In the genomic region with DNA sequence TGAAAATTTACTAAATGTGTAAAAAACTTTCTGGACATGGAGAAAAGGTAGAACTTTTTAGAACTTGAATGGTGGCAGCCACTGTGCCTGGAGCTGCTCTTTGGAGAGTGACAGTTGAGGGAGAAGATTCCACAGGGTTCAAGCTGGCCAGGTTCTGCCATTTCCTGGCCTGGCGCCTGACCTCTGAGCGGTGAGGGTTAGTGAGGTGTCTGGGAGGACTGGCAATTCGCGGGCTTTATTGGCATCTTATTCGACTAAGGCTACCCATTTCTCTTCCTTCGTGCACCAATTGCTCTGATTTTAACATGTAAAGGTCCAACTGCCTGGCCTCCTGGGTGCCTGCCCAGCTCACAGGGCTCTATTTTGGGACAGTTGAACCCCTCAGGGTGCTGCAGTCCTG, we compare ENCODE assay signal across 12 cellular contexts. TPM values are rescaled to one million over a fixed set of nuclear protein-coding genes. Genes with fewer than 3 reads are reported as not detected.
A peak's percentile ranks its signal among the peaks of the same experiment; 100 is the strongest.
DNase-seq lines count a peak whose midpoint lies in the region; ATAC-seq and TF ChIP-seq lines count a peak whose summit lies in the region.
"Had no signal": no experiment of that assay in that cellular context is flagged by ENCODE, and none has a peak within 500 bp of the region (broad histone marks: within the 10 kb centered on the region; RNA-seq: fewer than 3 reads in every experiment).

No MANE protein-coding gene starts in this region.

- H3K27me3 ChIP-seq in heart right ventricle (peaks cover 0 to 10% (median 0%) of the 10 kb centered on the region in 7 donors), endodermal cell (ENCODE audit: control insufficient read depth, insufficient read depth, low read length, poor library complexity, severe bottlenecking) (peaks cover 14% of the 10 kb centered on the region), muscle layer of duodenum (ENCODE audit: low read depth, low read length) (no peaks in the 10 kb centered on the region), vagina (no peaks in the 10 kb centered on the region)

- peak overlapping the region; percentile 93 for H3K4me3 Mint-ChIP-seq in endodermal cell
- H3K4me3 Mint-ChIP-seq in stimulated activated memory B cell treated with anti-CD40 and anti-IgM and Interleukin-4, amounts not matched to agents 10 μg/mL and 1 μg/mL and 100 μg/mL, for 72 hours: no peak overlapping the region
- H3K4me3 Mint-ChIP-seq: activated naive CD8-positive, alpha-beta T cell treated with anti-CD3 and anti-CD28 coated beads, Interleukin-2, amount 50 U/mL, for 24 hours had no signal

- intact Hi-C loops in heart right ventricle (cut with DNase I): no loop called here
- intact Hi-C loops in left ventricle myocardium superior (cut with micrococcal nuclease): no loop called here
- intact Hi-C loops in vagina (cut with DNase I): loop anchor here (5.0 kb wide), 1 partner anchor 42 kb away; no protein-coding TSS in a partner anchor

- 51 to 61% methylated on average over 6 of the region's 6 CpGs for WGBS in heart right ventricle, 2 donors
- WGBS in endodermal cell (ENCODE audit: insufficient coverage in 1 of 2, insufficient read length in 1 of 2), 2 experiments: 84 to 90% methylated on average over 6 of the region's 6 CpGs

- peaks cover 69% of the 10 kb centered on the region for H3K4me1 Mint-ChIP-seq in endodermal cell
- peaks cover 20% of the 10 kb centered on the region for H3K4me1 Mint-ChIP-seq in stimulated activated memory B cell treated with anti-CD40 and anti-IgM and Interleukin-4, amounts not matched to agents 10 μg/mL and 1 μg/mL and 100 μg/mL, for 72 hours

- H3K9ac ChIP-seq in endodermal cell (ENCODE audit: extremely low read depth, low read length, poor library complexity, severe bottlenecking): peak overlapping the region; percentile 3

- no peak for TF ChIP-seq CTCF in heart right ventricle (IDR thresholded peaks at IDR 0.05)
- TF ChIP-seq CTCF in endodermal cell (conservative IDR thresholded peaks at IDR 0.05): no peak
- no peak for TF ChIP-seq CTCF in vagina (IDR thresholded peaks at IDR 0.05)

- peak overlapping the region; percentile 66 for H3K27ac Mint-ChIP-seq in endodermal cell
- no peak overlapping the region for H3K27ac Mint-ChIP-seq in stimulated activated memory B cell treated with anti-CD40 and anti-IgM and Interleukin-4, amounts not matched to agents 10 μg/mL and 1 μg/mL and 100 μg/mL, for 72 hours
- H3K27ac Mint-ChIP-seq: activated naive CD8-positive, alpha-beta T cell treated with anti-CD3 and anti-CD28 coated beads, Interleukin-2, amount 50 U/mL, for 24 hours had no signal

- no peaks in the 10 kb centered on the region for H3K9me3 Mint-ChIP-seq in endodermal cell
- no peaks in the 10 kb centered on the region for H3K9me3 Mint-ChIP-seq in stimulated activated memory B cell treated with anti-CD40 and anti-IgM and Interleukin-4, amounts not matched to agents 10 μg/mL and 1 μg/mL and 100 μg/mL, for 72 hours
- H3K9me3 Mint-ChIP-seq: activated naive CD8-positive, alpha-beta T cell treated with anti-CD3 and anti-CD28 coated beads, Interleukin-2, amount 50 U/mL, for 24 hours had no signal

- H3K36me3 ChIP-seq in heart right ventricle: peaks cover 0 to 46% (median 0%) of the 10 kb centered on the region in 9 donors
- peaks cover 48% of the 10 kb centered on the region for H3K36me3 ChIP-seq in endodermal cell (ENCODE audit: control insufficient read depth, insufficient read depth, low read length)
- peaks cover 0 to 7% of the 10 kb centered on the region in 2 donors for H3K36me3 ChIP-seq in muscle layer of duodenum (ENCODE audit: control insufficient read depth in 1 of 2, insufficient read depth in 2 of 2, low read length in 2 of 2)
- H3K36me3 ChIP-seq in vagina: no peaks in the 10 kb centered on the region
- H3K36me3 ChIP-seq: neutrophil had no signal

- H3K4me3 ChIP-seq in heart right ventricle (peak overlapping the region in 8 of 10 donors; percentile 41 to 75 (median 66)), endodermal cell (ENCODE audit: low read length) (peak overlapping the region; percentile 90), muscle layer of duodenum (ENCODE audit: low read depth in 1 of 2, low read length in 2 of 2) (peak overlapping the region; percentile 23 to 73), vagina (peak overlapping the region; percentile 44 to 55)

- H3K4me1 ChIP-seq in heart right ventricle: peaks cover 27 to 85% (median 74%) of the 10 kb centered on the region in 9 donors
- peaks cover 33% of the 10 kb centered on the region for H3K4me1 ChIP-seq in endodermal cell (ENCODE audit: control insufficient read depth, insufficient read depth, low read length)
- H3K4me1 ChIP-seq in muscle layer of duodenum (ENCODE audit: control insufficient read depth in 1 of 2, insufficient read depth in 2 of 2, low read length in 2 of 2): peaks cover 6 to 24% of the 10 kb centered on the region in 2 donors
- peaks cover 71% of the 10 kb centered on the region for H3K4me1 ChIP-seq in vagina

- H3K27ac ChIP-seq in heart right ventricle: peak overlapping the region in 4 of 10 donors; percentile 7 to 88 (median 49)
- H3K27ac ChIP-seq in endodermal cell (ENCODE audit: low read depth, low read length): no peak overlapping the region
- H3K27ac ChIP-seq in muscle layer of duodenum (ENCODE audit: low read length): no peak overlapping the region
- no peak overlapping the region for H3K27ac ChIP-seq in vagina
- H3K27ac ChIP-seq: neutrophil had no signal

- no peak for DNase-seq in heart right ventricle
- DNase-seq in left ventricle myocardium superior: no peak
- no peak for DNase-seq in endodermal cell
- DNase-seq in vagina (ENCODE audit: extremely low spot score in 2 of 2): no peak
- DNase-seq in GOT3 (lab: John Stamatoyannopoulos, UW): no peak
- DNase-seq: activated naive CD8-positive, alpha-beta T cell treated with anti-CD3 and anti-CD28 coated beads, Interleukin-2, amount 50 U/mL, for 24 hours; stimulated activated CD4-positive, alpha-beta T cell treated with anti-CD3 and anti-CD28 coated beads, Interleukin-1b, Interleukin-23, amount 100 ng/mL, for 48 hours; stimulated activated naive CD4-positive, alpha-beta T cell treated with Interleukin-2 at 50 U/mL for 16 hours had no signal

- H3K27me3 Mint-ChIP-seq in endodermal cell (ENCODE audit: insufficient read depth): peaks cover 21% of the 10 kb centered on the region
- no peaks in the 10 kb centered on the region for H3K27me3 Mint-ChIP-seq in stimulated activated memory B cell treated with anti-CD40 and anti-IgM and Interleukin-4, amounts not matched to agents 10 μg/mL and 1 μg/mL and 100 μg/mL, for 72 hours

- no peaks in the 10 kb centered on the region for H3K9me3 ChIP-seq in heart right ventricle
- no peaks in the 10 kb centered on the region for H3K9me3 ChIP-seq in endodermal cell (ENCODE audit: control insufficient read depth, low read length)
- no peaks in the 10 kb centered on the region for H3K9me3 ChIP-seq in muscle layer of duodenum (ENCODE audit: control insufficient read depth in 1 of 2, low read length in 2 of 2)
- no peaks in the 10 kb centered on the region for H3K9me3 ChIP-seq in vagina
- H3K9me3 ChIP-seq: neutrophil had no signal

- no peak for ATAC-seq in heart right ventricle
- no peak for ATAC-seq in left ventricle myocardium superior
- ATAC-seq in HG02759 (IDR thresholded peaks at IDR 0.05; ENCODE audit: unreplicated experiment): no peak
- no peak for ATAC-seq in stimulated activated memory B cell treated with anti-CD40 and anti-IgM and Interleukin-4, amounts not matched to agents 10 μg/mL and 1 μg/mL and 100 μg/mL, for 72 hours
- ATAC-seq: activated naive CD8-positive, alpha-beta T cell treated with anti-CD3 and anti-CD28 coated beads, Interleukin-2, amount 50 U/mL, for 24 hours had no signal

- H3K36me3 Mint-ChIP-seq in endodermal cell (ENCODE audit: low read depth): peaks cover 31% of the 10 kb centered on the region
- no peaks in the 10 kb centered on the region for H3K36me3 Mint-ChIP-seq in stimulated activated memory B cell treated with anti-CD40 and anti-IgM and Interleukin-4, amounts not matched to agents 10 μg/mL and 1 μg/mL and 100 μg/mL, for 72 hours

- TF ChIP-seq POLR2A in vagina (IDR thresholded peaks at IDR 0.05): no peak

RNA-seq across cellular contexts. Expression of a gene that starts 2.4 kb away (rescaled TPM):
- total RNA-seq in heart right ventricle (1 to 10 TPM in 8 of 10 donors, under 1 TPM in 2; 0.59 to 7.6 (median 2.8) TPM), left ventricle myocardium superior (0.82 TPM), endodermal cell (10 to 100 TPM; 10.6 to 13.1 TPM), vagina (19.9 TPM)
- 1 to 10 TPM; 1.8 to 3.2 TPM for polyA plus RNA-seq in heart right ventricle
- polyA plus RNA-seq in endodermal cell (2013, experiment 1 of 2): 8.0 TPM
- 8.3 TPM for polyA plus RNA-seq in endodermal cell (2013, experiment 2 of 2)

RNA-seq across cellular contexts. Expression of a gene that starts 49.0 kb away (rescaled TPM):
- total RNA-seq in heart right ventricle (10 to 100 TPM; 41.5 to 60.3 (median 52.1) TPM), left ventricle myocardium superior (49.8 TPM), endodermal cell (10 to 100 TPM; 48.8 to 52.5 TPM), vagina (153 TPM)
- polyA plus RNA-seq in heart right ventricle: 10 to 100 TPM; 45.0 to 49.5 TPM
- polyA plus RNA-seq in endodermal cell (2013, experiment 1 of 2): 91.4 TPM
- 92.1 TPM for polyA plus RNA-seq in endodermal cell (2013, experiment 2 of 2)
